ENCODE assay signal across 10 cellular contexts in genomic region chr16:89343501-89344291, GRCh38.
DNase-seq lines count a peak whose midpoint lies in the region; ATAC-seq, FAIRE-seq and TF ChIP-seq lines count a peak whose summit lies in the region.
"Had no signal": no experiment of that assay in that cellular context is flagged by ENCODE, and none has a peak within 500 bp of the region (broad histone marks: within the 10 kb centered on the region; RNA-seq: fewer than 3 reads in every experiment).

No MANE protein-coding gene starts in this region.

- no peaks in the 10 kb centered on the region; the same call in 2 of the 3 replicates for H3K36me3 Mint-ChIP-seq in GM23338 (ENCODE audit: low read depth)
- H3K36me3 Mint-ChIP-seq in activated naive CD8-positive, alpha-beta T cell treated with anti-CD3 and anti-CD28 coated beads for 36 hours = peaks cover 23% of the 10 kb centered on the region
- H3K36me3 Mint-ChIP-seq in stimulated activated memory B cell treated with anti-CD40 and anti-IgM and Interleukin-4, amounts not matched to agents 10 μg/mL and 1 μg/mL and 100 μg/mL, for 72 hours = peaks cover 20% of the 10 kb centered on the region

- no peak overlapping the region for H3K4me3 Mint-ChIP-seq in GM23338
- H3K4me3 Mint-ChIP-seq in activated naive CD8-positive, alpha-beta T cell treated with anti-CD3 and anti-CD28 coated beads for 36 hours = no peak overlapping the region
- no peak overlapping the region for H3K4me3 Mint-ChIP-seq in stimulated activated memory B cell treated with anti-CD40 and anti-IgM and Interleukin-4, amounts not matched to agents 10 μg/mL and 1 μg/mL and 100 μg/mL, for 72 hours

- peaks cover 15% of the 10 kb centered on the region for H3K27me3 Mint-ChIP-seq in GM23338 (ENCODE audit: insufficient read depth, low read depth, poor library complexity)
- H3K27me3 Mint-ChIP-seq in activated naive CD8-positive, alpha-beta T cell treated with anti-CD3 and anti-CD28 coated beads for 36 hours = no peaks in the 10 kb centered on the region
- no peaks in the 10 kb centered on the region for H3K27me3 Mint-ChIP-seq in stimulated activated memory B cell treated with anti-CD40 and anti-IgM and Interleukin-4, amounts not matched to agents 10 μg/mL and 1 μg/mL and 100 μg/mL, for 72 hours

- H3K79me2 ChIP-seq in GM23338 (replicated peaks; ENCODE audit: insufficient read depth) = peaks cover 99% of the 10 kb centered on the region

- no peaks in the 10 kb centered on the region for H3K9me3 Mint-ChIP-seq in GM23338
- no peaks in the 10 kb centered on the region for H3K9me3 Mint-ChIP-seq in activated naive CD8-positive, alpha-beta T cell treated with anti-CD3 and anti-CD28 coated beads for 36 hours
- H3K9me3 Mint-ChIP-seq in stimulated activated memory B cell treated with anti-CD40 and anti-IgM and Interleukin-4, amounts not matched to agents 10 μg/mL and 1 μg/mL and 100 μg/mL, for 72 hours = no peaks in the 10 kb centered on the region

- H3K4me1 Mint-ChIP-seq in GM23338 = peaks cover 53% of the 10 kb centered on the region
- peaks cover 77% of the 10 kb centered on the region for H3K4me1 Mint-ChIP-seq in activated naive CD8-positive, alpha-beta T cell treated with anti-CD3 and anti-CD28 coated beads for 36 hours
- H3K4me1 Mint-ChIP-seq in stimulated activated memory B cell treated with anti-CD40 and anti-IgM and Interleukin-4, amounts not matched to agents 10 μg/mL and 1 μg/mL and 100 μg/mL, for 72 hours = peaks cover 74% of the 10 kb centered on the region

- peaks cover 83% of the 10 kb centered on the region for H4K20me1 ChIP-seq in GM23338 (replicated peaks; ENCODE audit: insufficient read depth)

- no peak for TF ChIP-seq POLR2A in GM18505 (IDR thresholded peaks at IDR 0.05; ENCODE audit: borderline replicate concordance, extremely low read depth, insufficient read depth, insufficient read length)
- TF ChIP-seq POLR2A in GM12891 (IDR thresholded peaks at IDR 0.05; ENCODE audit: low read depth, low read length) = no peak

- no peak overlapping the region for H2AFZ ChIP-seq in GM23338

- DNase-seq in AG08395 (ENCODE audit: low spot score) = peak; percentile 63
- no peak for DNase-seq in GM23338 (ENCODE audit: low spot score)
- DNase-seq in activated naive CD8-positive, alpha-beta T cell treated with anti-CD3 and anti-CD28 coated beads for 36 hours = no peak
- peak in 1 of 2 donors; percentile 65 for DNase-seq in left colon
- DNase-seq in substantia nigra (lab: John Stamatoyannopoulos, UW) = no peak
- DNase-seq in GM12891 (ENCODE audit: insufficient read length, low spot score) = no peak
- DNase-seq: activated T-cell treated with anti-CD3 and anti-CD28 coated beads for 4 hours, DMS53 had no signal

- intact Hi-C loops in left colon (cut with DNase I, micrococcal nuclease) = loop anchor here in 1 of 2 donors (10.0 kb wide), 1 partner anchor 161 kb away; the partner anchor contains the start of gene SPG7

- TF ChIP-seq CTCF in GM23338 (conservative IDR thresholded peaks at IDR 0.05; ENCODE audit: low read depth in 2 of 2) = no peak

- no peaks in the 10 kb centered on the region for H3K36me3 ChIP-seq in GM23338 (ENCODE audit: insufficient read depth)

- no peaks in the 10 kb centered on the region for H3K27me3 ChIP-seq in GM23338 (ENCODE audit: insufficient read depth)

- no peak overlapping the region for H3K4me3 ChIP-seq in GM23338

- no peaks in the 10 kb centered on the region for H3K9me2 ChIP-seq in GM23338 (ENCODE audit: insufficient read depth)

- no peak for FAIRE-seq in GM12891 (lab: Jason Lieb, UNC)

- no peak overlapping the region for H3K4me2 ChIP-seq in GM23338

- peak; percentile 13; the same call in 2 of the 3 replicates for ATAC-seq in GM23338
- peak; percentile 70 for ATAC-seq in left colon
- no peak for ATAC-seq in stimulated activated memory B cell treated with anti-CD40 and anti-IgM and Interleukin-4, amounts not matched to agents 10 μg/mL and 1 μg/mL and 100 μg/mL, for 72 hours
- no peak for ATAC-seq in GM18505 (IDR thresholded peaks at IDR 0.05; ENCODE audit: unreplicated experiment)

- H3K27ac ChIP-seq in GM23338 (ENCODE audit: low read depth) (0 out of 2 replicates have a peak overlapping the region, but pooled peaks have one; percentile 39), substantia nigra (ENCODE audit: low read depth, low read length, poor library complexity, severe bottlenecking) (no peak overlapping the region)

- no peak overlapping the region for H3K27ac Mint-ChIP-seq in GM23338
- H3K27ac Mint-ChIP-seq in activated naive CD8-positive, alpha-beta T cell treated with anti-CD3 and anti-CD28 coated beads for 36 hours = peak overlapping the region; percentile 64
- H3K27ac Mint-ChIP-seq in stimulated activated memory B cell treated with anti-CD40 and anti-IgM and Interleukin-4, amounts not matched to agents 10 μg/mL and 1 μg/mL and 100 μg/mL, for 72 hours = no peak overlapping the region

- peaks cover 50% of the 10 kb centered on the region for H3K4me1 ChIP-seq in GM23338 (ENCODE audit: insufficient read depth)

- peaks cover 16% of the 10 kb centered on the region; the same call in 1 of the 2 replicates for H3F3A ChIP-seq in GM23338 (replicated peaks; ENCODE audit: low read depth)

TF ChIP-seq in GM23338, 12 proteins besides CTCF, POLR2A, EP300 and RAD21 (continues in another document):
- TF ChIP-seq EZH2 (IDR thresholded peaks at IDR 0.05; ENCODE audit: low read depth, unreplicated experiment) (no peak), JUNB (IDR thresholded peaks at IDR 0.05; ENCODE audit: unreplicated experiment) (no peak), ETS1 (IDR thresholded peaks at IDR 0.05) (no peak), ZNF331 (CRISPR knock-in tag; IDR thresholded peaks at IDR 0.05; ENCODE audit: low read depth) (no peak)

TF ChIP-seq in GM12891, 5 proteins besides CTCF, POLR2A, EP300 and RAD21:
- TF ChIP-seq PAX5 (IDR thresholded peaks at IDR 0.05; ENCODE audit: insufficient read depth, low read length, severe bottlenecking) (no peak), TAF1 (IDR thresholded peaks at IDR 0.05; ENCODE audit: low read depth, low read length) (no peak), SPI1 (IDR thresholded peaks at IDR 0.05; ENCODE audit: low read depth, low read length) (no peak), POLR2AphosphoS5 (IDR thresholded peaks at IDR 0.05; ENCODE audit: low read depth, low read length) (no peak), POU2F2 (IDR thresholded peaks at IDR 0.05; ENCODE audit: low read depth, low read length) (no peak)
TF ChIP-seq in GM12891: peak in this region for 0.

Comparison
In these comparisons a context has a peak if more than half of its experiments do, and no peak if none do; other contexts are left out.
1. ATAC-seq: peak in GM23338 (single experiment) and left colon (single experiment); none in stimulated activated memory B cell treated with anti-CD40 and anti-IgM and Interleukin-4, amounts not matched to agents 10 μg/mL and 1 μg/mL and 100 μg/mL, for 72 hours (single experiment) and GM18505 (single experiment).